In genomic region chr2:54331095-54331835, GRCh38 we compare ENCODE assay signal across 1 cellular context.
TF ChIP-seq lines count a peak whose summit lies in the region.

No MANE protein-coding gene starts in this region.

TF ChIP-seq in HCT116, 20 proteins besides CTCF, POLR2A, EP300 and RAD21 (continued from another document):
- TF ChIP-seq SIN3A (IDR thresholded peaks at IDR 0.05; ENCODE audit: low read depth), result no peak
- TF ChIP-seq ZNF274 (IDR thresholded peaks at IDR 0.05; ENCODE audit: low read depth, low read length), result no peak
